1 cellular context compared by ENCODE assay signal in genomic region chr9:94655739-94656138, GRCh38.
TF ChIP-seq lines count a peak whose summit lies in the region.

No MANE protein-coding gene starts in this region.

TF ChIP-seq in H1, 55 proteins besides CTCF, POLR2A, EP300 and RAD21 (continued from another document):
- TF ChIP-seq, protein P1, sequence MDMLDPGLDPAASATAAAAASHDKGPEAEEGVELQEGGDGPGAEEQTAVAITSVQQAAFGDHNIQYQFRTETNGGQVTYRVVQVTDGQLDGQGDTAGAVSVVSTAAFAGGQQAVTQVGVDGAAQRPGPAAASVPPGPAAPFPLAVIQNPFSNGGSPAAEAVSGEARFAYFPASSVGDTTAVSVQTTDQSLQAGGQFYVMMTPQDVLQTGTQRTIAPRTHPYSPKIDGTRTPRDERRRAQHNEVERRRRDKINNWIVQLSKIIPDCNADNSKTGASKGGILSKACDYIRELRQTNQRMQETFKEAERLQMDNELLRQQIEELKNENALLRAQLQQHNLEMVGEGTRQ (IDR thresholded peaks at IDR 0.05; ENCODE audit: low read length), result no peak
- TF ChIP-seq JUND (IDR thresholded peaks at IDR 0.05; ENCODE audit: low read length), result no peak
- no peak for TF ChIP-seq HDAC2 (IDR thresholded peaks at IDR 0.05; ENCODE audit: borderline replicate concordance in 1 of 2, low read depth in 2 of 2, low read length in 2 of 2)
- no peak for TF ChIP-seq POLR2AphosphoS5 (IDR thresholded peaks at IDR 0.05; ENCODE audit: low read depth, low read length)
- TF ChIP-seq GTF2F1 (IDR thresholded peaks at IDR 0.05; ENCODE audit: borderline replicate concordance, low read depth, low read length), result no peak
- TF ChIP-seq POU5F1 (IDR thresholded peaks at IDR 0.05; ENCODE audit: low read depth, low read length), result no peak
- no peak for TF ChIP-seq EGR1 (IDR thresholded peaks at IDR 0.05; ENCODE audit: borderline replicate concordance, low read depth, low read length)
- no peak for TF ChIP-seq PHF8 (conservative IDR thresholded peaks at IDR 0.05; ENCODE audit: low read depth, low read length)
- TF ChIP-seq CTBP2 (IDR thresholded peaks at IDR 0.05; ENCODE audit: borderline replicate concordance, insufficient read depth, insufficient read length, low read length), result no peak
- no peak for TF ChIP-seq BACH1 (IDR thresholded peaks at IDR 0.05; ENCODE audit: low read length)
